ENCODE assay signal across 25 cellular contexts in genomic region chr6:34035161-34035560, GRCh38.
"Had no signal": no experiment of that assay in that cellular context is flagged by ENCODE, and none has a peak within 500 bp of the region (broad histone marks: within the 10 kb centered on the region; RNA-seq: fewer than 3 reads in every experiment).

No MANE protein-coding gene starts in this region.

- ATAC-seq: effector memory CD8-positive, alpha-beta T cell; esophagus mucosa; foreskin keratinocyte; gastrocnemius medialis; gastroesophageal sphincter; heart left ventricle; heart right ventricle had no signal

- H3K27ac Mint-ChIP-seq: dendritic cell treated with granulocyte-macrophage colony-stimulating factor and Interleukin-4, amounts not matched to agents 40 ng/mL and 50 ng/mL, for 4 days; endodermal cell had no signal

- H3K27ac ChIP-seq: colonic mucosa, coronary artery, epithelial cell of prostate, esophagus muscularis mucosa, esophagus squamous epithelium, foreskin keratinocyte, gastrocnemius medialis, gastroesophageal sphincter, heart left ventricle, heart right ventricle had no signal

- H3K9me3 Mint-ChIP-seq: dendritic cell treated with granulocyte-macrophage colony-stimulating factor and Interleukin-4, amounts not matched to agents 40 ng/mL and 50 ng/mL, for 4 days; effector memory CD8-positive, alpha-beta T cell; endodermal cell had no signal

- DNase-seq: colonic mucosa; cortex of kidney; dermis blood vessel endothelial cell; dorsolateral prefrontal cortex; effector CD4-positive, alpha-beta T cell; effector CD8-positive, alpha-beta T cell; effector memory CD4-positive, alpha-beta T cell; effector memory CD8-positive, alpha-beta T cell; endodermal cell; erythroblast; esophagus squamous epithelium; foreskin fibroblast; foreskin keratinocyte; foreskin melanocyte; gastrocnemius medialis; glutamatergic neuron; head of caudate nucleus; heart left ventricle; heart right ventricle had no signal

- H3K36me3 ChIP-seq: colonic mucosa, esophagus muscularis mucosa, esophagus squamous epithelium, gastrocnemius medialis, gastroesophageal sphincter, heart left ventricle, heart right ventricle had no signal

- H3K4me3 ChIP-seq: colonic mucosa, coronary artery, dorsolateral prefrontal cortex, esophagus muscularis mucosa, esophagus squamous epithelium, gastrocnemius medialis, gastroesophageal sphincter, heart left ventricle, heart right ventricle had no signal

- H3K9me3 ChIP-seq: colonic mucosa, esophagus muscularis mucosa, esophagus squamous epithelium, gastrocnemius medialis, gastroesophageal sphincter, heart left ventricle, heart right ventricle had no signal

- H3K4me1 ChIP-seq: colonic mucosa, esophagus muscularis mucosa, esophagus squamous epithelium, foreskin keratinocyte, gastrocnemius medialis, gastroesophageal sphincter, heart left ventricle, heart right ventricle had no signal

- H3K4me3 Mint-ChIP-seq: dendritic cell treated with granulocyte-macrophage colony-stimulating factor and Interleukin-4, amounts not matched to agents 40 ng/mL and 50 ng/mL, for 4 days; effector memory CD8-positive, alpha-beta T cell; endodermal cell had no signal
